ENCODE assay signal across 1 cellular context in the genomic region with DNA sequence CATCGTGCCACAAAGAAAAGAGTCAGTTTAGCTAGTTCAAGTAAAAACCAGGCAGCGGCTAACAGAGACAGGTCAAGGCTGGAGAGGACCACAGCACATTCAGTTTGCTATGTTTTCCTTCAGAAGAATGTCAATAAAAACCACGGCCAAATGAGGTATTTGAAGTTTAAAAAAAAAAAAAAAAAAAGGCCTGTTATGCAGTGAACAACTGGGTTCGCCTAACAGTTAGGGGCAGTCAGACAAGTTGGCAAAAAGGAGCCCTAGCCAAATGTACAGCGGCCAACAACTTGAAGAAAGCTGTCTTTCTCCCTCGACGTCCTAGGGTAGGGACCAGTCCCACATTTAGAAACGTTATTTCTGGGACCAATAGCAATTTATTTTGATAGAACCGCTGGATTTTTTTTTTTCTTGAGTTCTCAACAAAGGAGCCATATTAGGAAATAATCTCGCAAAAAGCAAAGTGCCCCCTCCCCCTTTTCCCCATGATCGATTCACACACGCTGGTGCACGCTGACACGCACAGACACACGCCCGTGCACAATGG.
TF ChIP-seq lines count a peak whose summit lies in the region.

No MANE protein-coding gene starts in this region.

TF ChIP-seq in GM23338, 12 proteins besides CTCF, POLR2A, EP300 and RAD21 (continued from another document):
- TF ChIP-seq, protein P1, sequence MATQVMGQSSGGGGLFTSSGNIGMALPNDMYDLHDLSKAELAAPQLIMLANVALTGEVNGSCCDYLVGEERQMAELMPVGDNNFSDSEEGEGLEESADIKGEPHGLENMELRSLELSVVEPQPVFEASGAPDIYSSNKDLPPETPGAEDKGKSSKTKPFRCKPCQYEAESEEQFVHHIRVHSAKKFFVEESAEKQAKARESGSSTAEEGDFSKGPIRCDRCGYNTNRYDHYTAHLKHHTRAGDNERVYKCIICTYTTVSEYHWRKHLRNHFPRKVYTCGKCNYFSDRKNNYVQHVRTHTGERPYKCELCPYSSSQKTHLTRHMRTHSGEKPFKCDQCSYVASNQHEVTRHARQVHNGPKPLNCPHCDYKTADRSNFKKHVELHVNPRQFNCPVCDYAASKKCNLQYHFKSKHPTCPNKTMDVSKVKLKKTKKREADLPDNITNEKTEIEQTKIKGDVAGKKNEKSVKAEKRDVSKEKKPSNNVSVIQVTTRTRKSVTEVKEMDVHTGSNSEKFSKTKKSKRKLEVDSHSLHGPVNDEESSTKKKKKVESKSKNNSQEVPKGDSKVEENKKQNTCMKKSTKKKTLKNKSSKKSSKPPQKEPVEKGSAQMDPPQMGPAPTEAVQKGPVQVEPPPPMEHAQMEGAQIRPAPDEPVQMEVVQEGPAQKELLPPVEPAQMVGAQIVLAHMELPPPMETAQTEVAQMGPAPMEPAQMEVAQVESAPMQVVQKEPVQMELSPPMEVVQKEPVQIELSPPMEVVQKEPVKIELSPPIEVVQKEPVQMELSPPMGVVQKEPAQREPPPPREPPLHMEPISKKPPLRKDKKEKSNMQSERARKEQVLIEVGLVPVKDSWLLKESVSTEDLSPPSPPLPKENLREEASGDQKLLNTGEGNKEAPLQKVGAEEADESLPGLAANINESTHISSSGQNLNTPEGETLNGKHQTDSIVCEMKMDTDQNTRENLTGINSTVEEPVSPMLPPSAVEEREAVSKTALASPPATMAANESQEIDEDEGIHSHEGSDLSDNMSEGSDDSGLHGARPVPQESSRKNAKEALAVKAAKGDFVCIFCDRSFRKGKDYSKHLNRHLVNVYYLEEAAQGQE (IDR thresholded peaks at IDR 0.05; ENCODE audit: unreplicated experiment), result no peak
- TF ChIP-seq STAT1 (IDR thresholded peaks at IDR 0.05; ENCODE audit: unreplicated experiment), result no peak
TF ChIP-seq in GM23338: peak in this region for 0.
